In the genomic region with DNA sequence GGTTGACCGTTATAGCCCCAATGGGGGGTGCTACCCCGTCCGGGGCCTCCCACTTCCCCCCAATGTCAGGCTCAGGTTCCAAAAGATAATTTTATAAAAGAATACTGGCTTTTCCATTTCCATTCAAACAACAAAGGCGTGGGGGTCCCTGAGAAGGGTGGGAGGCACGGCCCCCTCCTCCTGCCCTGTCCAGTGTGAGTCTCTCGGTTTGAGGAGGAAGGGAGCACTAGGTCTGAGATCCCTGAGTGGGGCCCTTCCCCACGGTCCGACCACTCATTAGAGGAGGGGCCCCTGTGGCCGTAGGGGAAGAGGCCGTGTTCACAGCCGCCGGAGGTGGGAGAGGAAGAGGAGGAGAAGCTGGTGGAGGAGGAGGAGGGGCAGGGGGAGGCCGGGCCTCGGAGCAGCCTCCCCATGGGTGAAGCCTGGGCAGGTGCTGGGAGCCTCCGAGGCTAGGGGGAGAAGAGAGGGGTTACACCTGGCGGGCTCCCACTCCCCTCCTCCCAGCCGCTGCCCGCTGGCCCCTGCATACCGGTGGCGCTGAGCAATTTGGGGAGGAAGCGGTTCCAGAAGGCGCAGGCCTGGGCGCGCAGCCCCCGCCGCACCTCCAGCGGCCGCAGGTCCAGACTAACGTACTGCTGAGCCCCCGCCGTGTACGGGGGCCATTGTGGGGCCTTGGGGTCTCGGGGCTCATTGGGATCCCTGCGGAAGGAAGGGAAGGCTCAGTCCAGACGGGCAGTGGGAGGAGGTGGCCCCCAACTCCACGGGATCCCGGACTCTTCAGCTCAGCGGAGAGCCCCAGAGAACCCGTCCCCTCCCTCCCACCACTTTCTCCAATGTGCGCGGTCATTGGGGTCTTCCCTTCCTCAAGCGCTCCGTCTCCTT, we compare ENCODE assay signal across 9 cellular contexts. TPM values are rescaled to one million over a fixed set of nuclear protein-coding genes. Genes with fewer than 3 reads are reported as not detected.
DNase-seq lines count a peak whose midpoint lies in the region; ATAC-seq and TF ChIP-seq lines count a peak whose summit lies in the region.
"Had no signal": no experiment of that assay in that cellular context is flagged by ENCODE, and none has a peak within 500 bp of the region (broad histone marks: within the 10 kb centered on the region; RNA-seq: fewer than 3 reads in every experiment).

No MANE protein-coding gene starts in this region.

- peaks cover 3% of the 10 kb centered on the region; the same call in 1 of the 2 replicates for H3K79me2 ChIP-seq in Loucy (ENCODE audit: insufficient read depth, low read length)

- no peaks in the 10 kb centered on the region for H3K9me3 Mint-ChIP-seq in naive thymus-derived CD8-positive, alpha-beta T cell

- H3K36me3 ChIP-seq in BLaER1 (peaks cover 28% of the 10 kb centered on the region), Loucy (ENCODE audit: insufficient read depth, low read length) (peaks cover 31% of the 10 kb centered on the region; the same call in 1 of the 2 replicates)

- H3K4me2 ChIP-seq in BLaER1 (peak overlapping the region; percentile 96), Loucy (ENCODE audit: low read depth, low read length, poor library complexity, severe bottlenecking) (peak overlapping the region; percentile 72)

- peak overlapping the region in 2 of 10 donors; percentile 31 to 68 for H3K27ac Mint-ChIP-seq in naive thymus-derived CD8-positive, alpha-beta T cell

- H3K9me3 ChIP-seq in BLaER1 (no peaks in the 10 kb centered on the region), Loucy (ENCODE audit: insufficient read depth, low read depth, low read length) (no peaks in the 10 kb centered on the region)

- no peak overlapping the region for H2AFZ ChIP-seq in Loucy (ENCODE audit: low read length)

- H3K9me2 ChIP-seq in Loucy (replicated peaks; ENCODE audit: low read depth, low read length) = no peaks in the 10 kb centered on the region

- H3K36me3 Mint-ChIP-seq in naive thymus-derived CD8-positive, alpha-beta T cell = peaks cover 0 to 30% (median 17%) of the 10 kb centered on the region in 3 donors

- H3K4me3 ChIP-seq in BLaER1 (peak overlapping the region; percentile 93), Loucy (ENCODE audit: low read length, poor library complexity, severe bottlenecking) (peak overlapping the region; percentile 75), dorsolateral prefrontal cortex (peak overlapping the region; percentile 17 to 94 (median 80))

- H3F3A ChIP-seq in Loucy (ENCODE audit: low read depth) = 0 out of 2 replicates have a peak, but pooled peaks cover 5% of the 10 kb centered on the region

- peaks cover 3 to 36% (median 14%) of the 10 kb centered on the region in 5 donors for H3K27me3 Mint-ChIP-seq in naive thymus-derived CD8-positive, alpha-beta T cell

- no peak for TF ChIP-seq CTCF in Loucy (conservative IDR thresholded peaks at IDR 0.05; ENCODE audit: low read length)
- TF ChIP-seq CTCF in dorsolateral prefrontal cortex (IDR thresholded peaks at IDR 0.05 in 54 of 56, conservative IDR thresholded peaks at IDR 0.05 in 2 of 56; ENCODE audit: low read depth in 1 of 56, partially characterized antibody in 56 of 56) = no peak

- H3K27me3 ChIP-seq in BLaER1 (peaks cover 56% of the 10 kb centered on the region), Loucy (ENCODE audit: insufficient read depth, low read length, poor library complexity, severe bottlenecking) (no peaks in the 10 kb centered on the region), dorsolateral prefrontal cortex (peaks cover 0 to 11% (median 0%) of the 10 kb centered on the region in 45 donors)

- H3K27ac ChIP-seq in BLaER1 (peak overlapping the region; percentile 67), dorsolateral prefrontal cortex (peak overlapping the region in 55 of 59 donors; percentile 52 to 97 (median 90))
- H3K27ac ChIP-seq: HL-60 had no signal

- H3K4me3 Mint-ChIP-seq in naive thymus-derived CD8-positive, alpha-beta T cell = peak overlapping the region; percentile 82 to 94 (median 86)

- H3K4me1 Mint-ChIP-seq in naive thymus-derived CD8-positive, alpha-beta T cell = peaks cover 21 to 50% (median 43%) of the 10 kb centered on the region in 4 donors

- H3K4me1 ChIP-seq in BLaER1 (peaks cover 67% of the 10 kb centered on the region), Loucy (ENCODE audit: insufficient read depth, low read length, poor library complexity, severe bottlenecking) (peaks cover 28% of the 10 kb centered on the region)

- intact Hi-C loops in dorsolateral prefrontal cortex (cut with DNase I) = loop anchor here (5.0 to 10.0 kb wide), 5 partner anchors 186 to 394 kb away; partner anchors contain the start of genes AP1S1 (in 1 of the 2), PLOD3 (in 1 of the 2), VGF (in 1 of the 2) and ZNHIT1 (in 1 of the 2)

- H3K9ac ChIP-seq in BLaER1 (peak overlapping the region; percentile 53), Loucy (ENCODE audit: low read depth, low read length, poor library complexity, severe bottlenecking) (no peak overlapping the region)

- in situ Hi-C loops in G401 (cut with HindIII; ENCODE audit: low sequenced_read_pairs) = no loop called here

- DNase-seq in dorsolateral prefrontal cortex (no peak), inferior parietal cortex (ENCODE audit: extremely low spot score) (no peak), G401 (ENCODE audit: low spot score) (no peak), EL (no peak), hepatic stellate cell (ENCODE audit: low spot score) (no peak)
- no peak for DNase-seq in naive thymus-derived CD8-positive, alpha-beta T cell

- POLR2A ChIA-PET in naive thymus-derived CD8-positive, alpha-beta T cell (lab: Charles Lee) = interaction anchor here (0.6 to 6.3 kb wide), 3 partner anchors 14 to 203 kb away, joined by 3 to 165 read pairs (median 33); partner anchors contain the start of genes SLC12A9 and SRRT

- ATAC-seq in naive thymus-derived CD8-positive, alpha-beta T cell = no peak

- H4K20me1 ChIP-seq in BLaER1 (peaks cover 40% of the 10 kb centered on the region), Loucy (ENCODE audit: insufficient read depth, low read length, poor library complexity, severe bottlenecking) (peaks cover 12% of the 10 kb centered on the region)

RNA-seq across cellular contexts. Expression of gene UFSP1, which starts 1.4 kb away (rescaled TPM):
- 1 to 10 TPM in 118 of 120 experiments, under 1 TPM in 2; 0.51 to 5.4 (median 2.7) TPM for total RNA-seq in dorsolateral prefrontal cortex
- total RNA-seq in naive thymus-derived CD8-positive, alpha-beta T cell = 10 to 100 TPM in 1 of 2 experiments, 1 to 10 TPM in 1; 6.5 to 10.9 TPM
- 1 to 10 TPM; 1.1 to 2.7 (median 1.7) TPM for polyA plus RNA-seq in naive thymus-derived CD8-positive, alpha-beta T cell
- 2.5 and 3.6 TPM in 2 replicates for total RNA-seq in G401 (2014; rRNA removed; shearing (Covaris generic))

RNA-seq across cellular contexts. Expression of gene ACHE, which starts 4.8 kb away (rescaled TPM):
- total RNA-seq in dorsolateral prefrontal cortex = 10 to 100 TPM; 14.4 to 57.3 (median 37.8) TPM
- under 1 TPM; 0.19 to 0.52 TPM for total RNA-seq in naive thymus-derived CD8-positive, alpha-beta T cell
- not detected for polyA plus RNA-seq in naive thymus-derived CD8-positive, alpha-beta T cell
- 3.6 and 5.0 TPM in 2 replicates for total RNA-seq in G401 (2014; rRNA removed; shearing (Covaris generic))

RNA-seq across cellular contexts. Expression of gene SRRT, which starts 16.0 kb away (rescaled TPM):
- 100 to 1,000 TPM in 56 of 120 experiments, 10 to 100 TPM in 64; 60.4 to 142 (median 97.9) TPM for total RNA-seq in dorsolateral prefrontal cortex
- 100 to 1,000 TPM; 263 to 267 TPM for total RNA-seq in naive thymus-derived CD8-positive, alpha-beta T cell
- polyA plus RNA-seq in naive thymus-derived CD8-positive, alpha-beta T cell = 10 to 100 TPM; 51.1 to 69.4 (median 63.2) TPM
- 92.2 and 134 TPM in 2 replicates for total RNA-seq in G401 (2014; rRNA removed; shearing (Covaris generic))

RNA-seq across cellular contexts. Expression of gene TRIP6, which starts 23.7 kb away (rescaled TPM):
- total RNA-seq in dorsolateral prefrontal cortex = 10 to 100 TPM; 12.5 to 46.7 (median 23.4) TPM
- 10 to 100 TPM; 14.3 to 16.2 TPM for total RNA-seq in naive thymus-derived CD8-positive, alpha-beta T cell
- 1 to 10 TPM; 3.4 to 6.0 (median 4.9) TPM for polyA plus RNA-seq in naive thymus-derived CD8-positive, alpha-beta T cell
- total RNA-seq in G401 (2014; rRNA removed; shearing (Covaris generic)) = 360 and 395 TPM in 2 replicates

RNA-seq across cellular contexts. Expression of gene SLC12A9, which starts 38.4 kb away (rescaled TPM):
- 10 to 100 TPM; 15.8 to 54.2 (median 30.1) TPM for total RNA-seq in dorsolateral prefrontal cortex
- 10 to 100 TPM; 66.9 to 74.7 TPM for total RNA-seq in naive thymus-derived CD8-positive, alpha-beta T cell
- polyA plus RNA-seq in naive thymus-derived CD8-positive, alpha-beta T cell = 1 to 10 TPM; 6.8 to 9.4 (median 8.0) TPM
- total RNA-seq in G401 (2014; rRNA removed; shearing (Covaris generic)) = 15.8 and 25.8 TPM in 2 replicates
